8 cellular contexts compared by ENCODE assay signal in genomic region chr1:32701951-32702598, GRCh38. TPM values are rescaled to one million over a fixed set of nuclear protein-coding genes. Genes with fewer than 3 reads are reported as not detected.
DNase-seq lines count a peak whose midpoint lies in the region; ATAC-seq, FAIRE-seq and TF ChIP-seq lines count a peak whose summit lies in the region.

No MANE protein-coding gene starts in this region.

- 0 out of 3 replicates have a peak, but pooled peaks cover 3% of the 10 kb centered on the region for H3K9me3 ChIP-seq in A549
- no peaks in the 10 kb centered on the region for H3K9me3 ChIP-seq in HUES48 (ENCODE audit: control insufficient read depth, insufficient read depth, low read length)
- no peaks in the 10 kb centered on the region for H3K9me3 ChIP-seq in subcutaneous abdominal adipose tissue (ENCODE audit: control insufficient read depth in 5 of 5, low read length in 5 of 5)

- WGBS in A549 (ENCODE audit: missing lambda C conversion rate): 60% methylated on average over 1 of the region's 27 CpGs

- H3K27ac ChIP-seq in A549 (peak overlapping the region; percentile 92 to 100), HUES48 (ENCODE audit: low read depth, low read length) (no peak overlapping the region), brain microvascular endothelial cell (peak overlapping the region; percentile 92), subcutaneous abdominal adipose tissue (ENCODE audit: low read depth, low read length) (peak overlapping the region; percentile 74)

- H3K4me1 ChIP-seq in A549 (peaks cover 43% of the 10 kb centered on the region), HUES48 (ENCODE audit: control insufficient read depth, insufficient read depth, low read length) (peaks cover 10% of the 10 kb centered on the region), subcutaneous abdominal adipose tissue (ENCODE audit: control insufficient read depth in 5 of 5, insufficient read depth in 5 of 5, low read length in 5 of 5) (peaks cover 6 to 45% (median 38%) of the 10 kb centered on the region in 5 donors)

- in situ Hi-C loops in brain microvascular endothelial cell (cut with HindIII; ENCODE audit: low pct_ligation_motif_present, low sequenced_read_pairs): no loop called here

- CTCF ChIA-PET in A549 (lab: Yijun Ruan, JAX): interaction anchor here (0.8 to 12.8 kb wide), 3 partner anchors 10 to 74 kb away, joined by 3 to 383 read pairs (median 29); no protein-coding TSS in a partner anchor

- no peak for FAIRE-seq in A549 (lab: Jason Lieb, UNC)

- H3K9ac ChIP-seq in HUES48 (ENCODE audit: low read depth, low read length) (no peak overlapping the region), subcutaneous abdominal adipose tissue (ENCODE audit: low read length in 5 of 5) (peak overlapping the region in 4 of 5 donors; percentile 59 to 80 (median 69))

- H3K27me3 ChIP-seq in HUES48 (ENCODE audit: control insufficient read depth, insufficient read depth, low read length): peaks cover 30% of the 10 kb centered on the region
- H3K27me3 ChIP-seq in brain microvascular endothelial cell (replicated peaks): no peaks in the 10 kb centered on the region
- H3K27me3 ChIP-seq in kidney epithelial cell (ENCODE audit: control insufficient read depth, insufficient read depth, low read length): no peaks in the 10 kb centered on the region
- no peaks in the 10 kb centered on the region for H3K27me3 ChIP-seq in subcutaneous abdominal adipose tissue (ENCODE audit: control insufficient read depth in 5 of 5, insufficient read depth in 4 of 5, low read length in 5 of 5)

- ATAC-seq in A549 (peak in 1 of 2 experiments; percentile 2; a peak in 3 of 6 replicates), HG03342 (IDR thresholded peaks at IDR 0.05; ENCODE audit: unreplicated experiment) (no peak), HG02571 (IDR thresholded peaks at IDR 0.05; ENCODE audit: unreplicated experiment) (no peak)

- DNase-seq in A549 (ENCODE audit: low read depth in 1 of 2, low spot score in 1 of 2) (no peak), brain microvascular endothelial cell (peak; percentile 11), kidney epithelial cell (ENCODE audit: low read depth) (no peak), A172 (ENCODE audit: low spot score) (no peak)

- no peak for TF ChIP-seq POLR2A in A549 (IDR thresholded peaks at IDR 0.05; ENCODE audit: low read length)

- H3K36me3 ChIP-seq in HUES48 (ENCODE audit: control insufficient read depth, insufficient read depth, low read length): no peaks in the 10 kb centered on the region
- no peaks in the 10 kb centered on the region for H3K36me3 ChIP-seq in brain microvascular endothelial cell (replicated peaks)
- no peaks in the 10 kb centered on the region for H3K36me3 ChIP-seq in kidney epithelial cell (ENCODE audit: control insufficient read depth, insufficient read depth, low read length)
- H3K36me3 ChIP-seq in subcutaneous abdominal adipose tissue (ENCODE audit: control insufficient read depth in 5 of 5, insufficient read depth in 5 of 5, low read length in 5 of 5): no peaks in the 10 kb centered on the region

- POLR2A ChIA-PET in A549 (lab: Yijun Ruan, JAX): interaction anchor here (0.5 to 1.1 kb wide), 2 partner anchors 10 to 59 kb away, joined by 3 to 4 read pairs; no protein-coding TSS in a partner anchor

- no peak for TF ChIP-seq RAD21 in A549 (conservative IDR thresholded peaks at IDR 0.05 in 1 of 2, IDR thresholded peaks at IDR 0.05 in 1 of 2)

- peak overlapping the region; percentile 83 for H3K4me2 ChIP-seq in A549

- TF ChIP-seq EP300 in A549 (IDR thresholded peaks at IDR 0.05): no peak

- TF ChIP-seq CTCF in A549 (IDR thresholded peaks at IDR 0.05): no peak
- TF ChIP-seq CTCF in brain microvascular endothelial cell (IDR thresholded peaks at IDR 0.05; ENCODE audit: low read depth, low read length, missing control alignments): no peak
- no peak for TF ChIP-seq CTCF in kidney epithelial cell (IDR thresholded peaks at IDR 0.05; ENCODE audit: insufficient read depth, low read length, poor library complexity, severe bottlenecking)

- peak overlapping the region; percentile 64 for H3K4me3 ChIP-seq in A549
- H3K4me3 ChIP-seq in HUES48 (ENCODE audit: low read depth, low read length): peak overlapping the region; percentile 69; the same call in 1 of the 2 replicates
- H3K4me3 ChIP-seq in brain microvascular endothelial cell (ENCODE audit: low read depth, low read length): peak overlapping the region; percentile 61
- peak overlapping the region; percentile 73 for H3K4me3 ChIP-seq in kidney epithelial cell (ENCODE audit: low read depth, low read length)
- peak overlapping the region; percentile 63 to 83 (median 76) for H3K4me3 ChIP-seq in subcutaneous abdominal adipose tissue (ENCODE audit: low read depth in 1 of 5, low read length in 5 of 5)

TF ChIP-seq in A549, 52 proteins besides CTCF, POLR2A, EP300 and RAD21:
- TF ChIP-seq E2F6 (IDR thresholded peaks at IDR 0.05; ENCODE audit: borderline replicate concordance, low read depth): no peak
- TF ChIP-seq MAZ (IDR thresholded peaks at IDR 0.05; ENCODE audit: borderline replicate concordance, low read depth, low read length): no peak
- no peak for TF ChIP-seq FOXS1 (CRISPR knock-in tag; IDR thresholded peaks at IDR 0.05)
- TF ChIP-seq HMGXB4 (CRISPR knock-in tag; IDR thresholded peaks at IDR 0.05; ENCODE audit: borderline replicate concordance): no peak
- no peak for TF ChIP-seq POLR2AphosphoS2 (conservative IDR thresholded peaks at IDR 0.05; ENCODE audit: low read length)
- no peak for TF ChIP-seq RARB (CRISPR knock-in tag; IDR thresholded peaks at IDR 0.05)
- no peak for TF ChIP-seq TP53 (CRISPR knock-in tag; IDR thresholded peaks at IDR 0.05)
- no peak for TF ChIP-seq HOXA7 (CRISPR knock-in tag; IDR thresholded peaks at IDR 0.05)
- TF ChIP-seq FOSB (CRISPR knock-in tag; IDR thresholded peaks at IDR 0.05): no peak
- TF ChIP-seq CEBPB (IDR thresholded peaks at IDR 0.05): no peak
- TF ChIP-seq EHF (CRISPR knock-in tag; IDR thresholded peaks at IDR 0.05): no peak
- TF ChIP-seq KDM1A (IDR thresholded peaks at IDR 0.05; ENCODE audit: low read depth): no peak
- no peak for TF ChIP-seq HEYL (CRISPR knock-in tag; IDR thresholded peaks at IDR 0.05)
- TF ChIP-seq CHD2 (IDR thresholded peaks at IDR 0.05; ENCODE audit: low read length, partially characterized antibody): no peak

RNA-seq across cellular contexts. Expression of gene SYNC, which starts 0.5 kb away (rescaled TPM):
- polyA plus RNA-seq in A549 (2011; rRNA removed) (5.5 and 7.7 TPM in 2 replicates), A549 (2017; fragmentation: RNase III; extraction: RNeasy Plus Mini Kit Qiagen cat#74134 plus additional on column Dnase treatment) (10.0 to 12.0 TPM (median 11.6 TPM) in 3 replicates)
- polyA plus RNA-seq in A549 (2012; cell fraction: cytosol; rRNA removed): 2.8 TPM in 2 replicates
- 1.5 and 4.2 TPM in 2 replicates for polyA plus RNA-seq in A549 (2012; cell fraction: nucleus; rRNA removed)
- polyA minus RNA-seq in A549 (2011; rRNA and poly(A)+ RNA removed): 4.1 and 5.0 TPM in 2 replicates
- 2.7 and 3.8 TPM in 2 replicates for total RNA-seq in kidney epithelial cell
- total RNA-seq in A172 (2014; rRNA removed; shearing (Covaris generic)): 39.9 and 51.3 TPM in 2 replicates

RNA-seq across cellular contexts. Expression of gene RBBP4, which starts 51.1 kb away (rescaled TPM):
- polyA plus RNA-seq in A549 (2011; rRNA removed): 134 and 137 TPM in 2 replicates
- polyA plus RNA-seq in A549 (2012; cell fraction: cytosol; rRNA removed): 60.0 and 61.5 TPM in 2 replicates
- polyA plus RNA-seq in A549 (2012; cell fraction: nucleus; rRNA removed): 36.6 and 47.6 TPM in 2 replicates
- 107 to 109 TPM (median 108 TPM) in 3 replicates for polyA plus RNA-seq in A549 (2017; fragmentation: RNase III; extraction: RNeasy Plus Mini Kit Qiagen cat#74134 plus additional on column Dnase treatment)
- polyA minus RNA-seq in A549 (2011; rRNA and poly(A)+ RNA removed): 107 and 110 TPM in 2 replicates
- total RNA-seq in kidney epithelial cell: 216 and 245 TPM in 2 replicates
- 102 and 123 TPM in 2 replicates for total RNA-seq in A172 (2014; rRNA removed; shearing (Covaris generic))

RNA-seq across cellular contexts. Expression of gene ZBTB8OS, which starts 51.7 kb away (rescaled TPM):
- polyA plus RNA-seq in A549 (2011; rRNA removed): 69.9 and 85.4 TPM in 2 replicates
- 30.3 and 47.1 TPM in 2 replicates for polyA plus RNA-seq in A549 (2012; cell fraction: cytosol; rRNA removed)
- 7.8 and 13.8 TPM in 2 replicates for polyA plus RNA-seq in A549 (2012; cell fraction: nucleus; rRNA removed)
- polyA plus RNA-seq in A549 (2017; fragmentation: RNase III; extraction: RNeasy Plus Mini Kit Qiagen cat#74134 plus additional on column Dnase treatment): 101 to 106 TPM (median 104 TPM) in 3 replicates
- polyA minus RNA-seq in A549 (2011; rRNA and poly(A)+ RNA removed): 7.9 TPM in 2 replicates
- total RNA-seq in kidney epithelial cell: 38.0 and 38.2 TPM in 2 replicates
- 54.6 and 55.2 TPM in 2 replicates for total RNA-seq in A172 (2014; rRNA removed; shearing (Covaris generic))
